ENCODE assay signal across 1 cellular context in genomic region chr11:12319734-12320387, GRCh38.
TF ChIP-seq lines count a peak whose summit lies in the region.

No MANE protein-coding gene starts in this region.

TF ChIP-seq in IMR-90, 13 proteins besides CTCF, POLR2A, EP300 and RAD21:
- TF ChIP-seq, protein P1, sequence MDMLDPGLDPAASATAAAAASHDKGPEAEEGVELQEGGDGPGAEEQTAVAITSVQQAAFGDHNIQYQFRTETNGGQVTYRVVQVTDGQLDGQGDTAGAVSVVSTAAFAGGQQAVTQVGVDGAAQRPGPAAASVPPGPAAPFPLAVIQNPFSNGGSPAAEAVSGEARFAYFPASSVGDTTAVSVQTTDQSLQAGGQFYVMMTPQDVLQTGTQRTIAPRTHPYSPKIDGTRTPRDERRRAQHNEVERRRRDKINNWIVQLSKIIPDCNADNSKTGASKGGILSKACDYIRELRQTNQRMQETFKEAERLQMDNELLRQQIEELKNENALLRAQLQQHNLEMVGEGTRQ (IDR thresholded peaks at IDR 0.05; ENCODE audit: low read depth, low read length) = no peak
- no peak for TF ChIP-seq BHLHE40 (IDR thresholded peaks at IDR 0.05; ENCODE audit: low read depth, low read length)
- TF ChIP-seq MXI1 (IDR thresholded peaks at IDR 0.05; ENCODE audit: borderline replicate concordance, low read depth, low read length) = no peak
- TF ChIP-seq CHD1 (IDR thresholded peaks at IDR 0.05; ENCODE audit: low read depth, low read length) = no peak
- no peak for TF ChIP-seq SMC3 (IDR thresholded peaks at IDR 0.05; ENCODE audit: low read depth, low read length)
- no peak for TF ChIP-seq RCOR1 (IDR thresholded peaks at IDR 0.05; ENCODE audit: insufficient replicate concordance, low read length)
- TF ChIP-seq, protein P2, sequence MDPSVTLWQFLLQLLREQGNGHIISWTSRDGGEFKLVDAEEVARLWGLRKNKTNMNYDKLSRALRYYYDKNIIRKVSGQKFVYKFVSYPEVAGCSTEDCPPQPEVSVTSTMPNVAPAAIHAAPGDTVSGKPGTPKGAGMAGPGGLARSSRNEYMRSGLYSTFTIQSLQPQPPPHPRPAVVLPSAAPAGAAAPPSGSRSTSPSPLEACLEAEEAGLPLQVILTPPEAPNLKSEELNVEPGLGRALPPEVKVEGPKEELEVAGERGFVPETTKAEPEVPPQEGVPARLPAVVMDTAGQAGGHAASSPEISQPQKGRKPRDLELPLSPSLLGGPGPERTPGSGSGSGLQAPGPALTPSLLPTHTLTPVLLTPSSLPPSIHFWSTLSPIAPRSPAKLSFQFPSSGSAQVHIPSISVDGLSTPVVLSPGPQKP (IDR thresholded peaks at IDR 0.05; ENCODE audit: borderline replicate concordance, low read depth, low read length) = no peak
- TF ChIP-seq MAZ (IDR thresholded peaks at IDR 0.05; ENCODE audit: borderline replicate concordance, low read depth, low read length) = no peak
- TF ChIP-seq MAFK (IDR thresholded peaks at IDR 0.05; ENCODE audit: low read depth, low read length) = no peak
- TF ChIP-seq CEBPB (IDR thresholded peaks at IDR 0.05; ENCODE audit: low read depth, low read length) = no peak
- no peak for TF ChIP-seq NFE2L2 (IDR thresholded peaks at IDR 0.05; ENCODE audit: low read depth, low read length)
- no peak for TF ChIP-seq FOS (IDR thresholded peaks at IDR 0.05; ENCODE audit: low read depth, low read length)
- no peak for TF ChIP-seq RFX5 (IDR thresholded peaks at IDR 0.05; ENCODE audit: low read depth, low read length)
